In genomic region chr17:933168-934083, GRCh38 we compare ENCODE assay signal across 11 cellular contexts. TPM values are rescaled to one million over a fixed set of nuclear protein-coding genes. Genes with fewer than 3 reads are reported as not detected.
DNase-seq lines count a peak whose midpoint lies in the region; ATAC-seq, FAIRE-seq and TF ChIP-seq lines count a peak whose summit lies in the region.
"Had no signal": no experiment of that assay in that cellular context is flagged by ENCODE, and none has a peak within 500 bp of the region (broad histone marks: within the 10 kb centered on the region; RNA-seq: fewer than 3 reads in every experiment).

No MANE protein-coding gene starts in this region.

- FAIRE-seq in G401.6 (lab: Jason Lieb, UNC), result peak; percentile 96
- FAIRE-seq: GM18507 had no signal

- no peak overlapping the region for H3K4me3 Mint-ChIP-seq in activated T-cell treated with anti-CD3 and anti-CD28 coated beads, Interleukin-2, amount 50 U/mL, for 4 hours

- peaks cover 0 to 67% (median 6%) of the 10 kb centered on the region in 3 donors for H3K4me1 ChIP-seq in gastroesophageal sphincter

- H3K36me3 Mint-ChIP-seq in activated T-cell treated with anti-CD3 and anti-CD28 coated beads, Interleukin-2, amount 50 U/mL, for 4 hours (ENCODE audit: insufficient read depth), result no peaks in the 10 kb centered on the region

- no peak for TF ChIP-seq CTCF in gastroesophageal sphincter (IDR thresholded peaks at IDR 0.05)

- TF ChIP-seq EP300 in gastroesophageal sphincter (IDR thresholded peaks at IDR 0.05), result no peak

- H3K36me3 ChIP-seq in gastroesophageal sphincter, result no peaks in the 10 kb centered on the region

- H3K9me3 Mint-ChIP-seq in activated T-cell treated with anti-CD3 and anti-CD28 coated beads, Interleukin-2, amount 50 U/mL, for 4 hours, result no peaks in the 10 kb centered on the region

- DNase-seq in T1000 (lab: John Stamatoyannopoulos, UW) (peak; percentile 61), renal cortical epithelial cell (ENCODE audit: low read depth) (peak; percentile 96), DMS53 (lab: John Stamatoyannopoulos, UW) (no peak)
- no peak for DNase-seq in stimulated activated CD4-positive, alpha-beta T cell treated with anti-CD3 and anti-CD28 coated beads, Interleukin-2, amount 100 ng/mL, for 24 hours
- DNase-seq in activated T-cell treated with anti-CD3 and anti-CD28 coated beads, Interleukin-2, amount 50 U/mL, for 4 hours, result no peak
- DNase-seq: activated gamma-delta T cell, NCI-H1048 had no signal

- ATAC-seq in gastroesophageal sphincter, result peak; percentile 23
- no peak for ATAC-seq in HG03108 (IDR thresholded peaks at IDR 0.05; ENCODE audit: unreplicated experiment)
- ATAC-seq in activated T-cell treated with anti-CD3 and anti-CD28 coated beads, Interleukin-2, amount 50 U/mL, for 4 hours, result no peak

- H3K4me3 ChIP-seq in gastroesophageal sphincter, result no peak overlapping the region

- 27 to 29% methylated on average over 12 to 16 of the region's 18 CpGs for WGBS in gastroesophageal sphincter (ENCODE audit: low coverage in 1 of 2), 2 donors

- TF ChIP-seq POLR2A in gastroesophageal sphincter (IDR thresholded peaks at IDR 0.05), result no peak

- H3K27me3 Mint-ChIP-seq in activated T-cell treated with anti-CD3 and anti-CD28 coated beads, Interleukin-2, amount 50 U/mL, for 4 hours (ENCODE audit: low read depth), result no peaks in the 10 kb centered on the region

- H3K4me1 Mint-ChIP-seq in activated T-cell treated with anti-CD3 and anti-CD28 coated beads, Interleukin-2, amount 50 U/mL, for 4 hours (ENCODE audit: low read depth), result no peaks in the 10 kb centered on the region

- no peaks in the 10 kb centered on the region for H3K27me3 ChIP-seq in gastroesophageal sphincter

- peak overlapping the region; percentile 20 to 80 (median 76) for H3K27ac ChIP-seq in gastroesophageal sphincter

- no peaks in the 10 kb centered on the region for H3K9me3 ChIP-seq in gastroesophageal sphincter

RNA-seq across cellular contexts. Expression of gene NXN, which starts 46.1 kb away (rescaled TPM):
- 100 to 1,000 TPM in 1 of 4 donors, 10 to 100 TPM in 3; 39.6 to 103 (median 59.1) TPM for total RNA-seq in gastroesophageal sphincter
- total RNA-seq in renal cortical epithelial cell, result 25.5 and 57.7 TPM in 2 replicates
- under 1 TPM; 0.18 to 0.49 (median 0.18) TPM for total RNA-seq in activated T-cell treated with anti-CD3 and anti-CD28 coated beads, Interleukin-2, amount 50 U/mL, for 4 hours

Comparison
In these comparisons a context has a peak if more than half of its experiments do, and no peak if none do; other contexts are left out.
1. DNase-seq: peak in T1000 (single experiment) and renal cortical epithelial cell (single experiment); none in stimulated activated CD4-positive, alpha-beta T cell treated with anti-CD3 and anti-CD28 coated beads, Interleukin-2, amount 100 ng/mL, for 24 hours (0 of 2), DMS53 (single experiment) and activated T-cell treated with anti-CD3 and anti-CD28 coated beads, Interleukin-2, amount 50 U/mL, for 4 hours (single experiment).
2. RNA of gene NXN, which starts 46.1 kb away (total RNA-seq): 39.6 to 103 TPM in gastroesophageal sphincter and 25.5 to 57.7 TPM in renal cortical epithelial cell; 0.18 to 0.49 TPM in activated T-cell treated with anti-CD3 and anti-CD28 coated beads, Interleukin-2, amount 50 U/mL, for 4 hours; every median in the first group is over 10 times any median in the second.